ENCODE assay signal across 8 cellular contexts in the genomic region with DNA sequence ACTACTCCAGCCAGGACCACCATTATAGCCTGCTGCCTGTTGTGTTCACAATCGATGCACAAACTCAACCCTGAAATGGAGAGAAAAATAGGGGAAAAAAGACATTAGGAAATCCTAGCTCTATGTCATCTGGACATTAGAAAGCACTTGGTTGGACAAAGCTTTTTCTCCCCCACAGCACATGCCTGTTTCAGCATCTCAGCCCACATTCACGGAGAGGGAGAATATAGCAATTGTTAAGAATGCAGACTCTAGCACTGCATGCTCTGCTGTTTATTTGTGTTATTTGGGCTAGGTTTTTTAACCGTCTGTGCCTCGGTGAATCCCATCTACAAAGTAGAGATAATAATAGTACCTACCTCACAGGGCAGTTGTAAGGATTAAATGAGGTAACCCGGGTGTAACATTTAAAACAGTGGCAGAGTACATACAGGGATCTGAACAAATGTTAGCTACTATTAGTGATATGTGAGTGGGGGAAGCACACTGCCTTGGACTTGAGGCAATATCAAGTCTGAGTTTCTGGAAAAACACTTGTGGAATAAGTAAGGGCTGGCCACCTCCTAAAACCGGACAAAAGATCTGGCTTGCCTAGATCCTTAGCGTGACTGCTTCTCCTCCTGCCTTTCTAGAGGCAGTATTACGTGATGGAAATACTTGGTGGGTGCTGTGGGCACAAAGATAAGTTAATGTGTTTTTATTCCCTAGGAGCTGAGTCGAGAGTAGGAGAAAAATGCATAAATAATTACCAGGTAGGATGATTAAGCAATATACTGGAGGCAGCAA. TPM values are rescaled to one million over a fixed set of nuclear protein-coding genes. Genes with fewer than 3 reads are reported as not detected.
A peak's percentile ranks its signal among the peaks of the same experiment; 100 is the strongest.
DNase-seq lines count a peak whose midpoint lies in the region; ATAC-seq and TF ChIP-seq lines count a peak whose summit lies in the region.

No MANE protein-coding gene starts in this region.

- H3K4me3 ChIP-seq in Caco-2 (ENCODE audit: low read depth, low read length) = peak overlapping the region; percentile 89
- peak overlapping the region; percentile 93 for H3K4me3 ChIP-seq in IMR-90 (ENCODE audit: insufficient read depth, low read depth, low read length)
- H3K4me3 ChIP-seq in mucosa of stomach (ENCODE audit: low read length) = peak overlapping the region; percentile 67
- H3K4me3 ChIP-seq in tibial artery = peak overlapping the region; percentile 85 to 99

- peak overlapping the region; percentile 95 for H2AFZ ChIP-seq in IMR-90 (replicated peaks; ENCODE audit: low read length, poor library complexity)

- H3K27ac Mint-ChIP-seq in Caco-2 (ENCODE audit: unreplicated experiment) (peak overlapping the region; percentile 99), WTC11 (no peak overlapping the region; the same call in 1 of the 2 replicates)
- peak overlapping the region; percentile 98 for H3K27ac Mint-ChIP-seq in effector memory CD8-positive, alpha-beta T cell

- H3K4me3 Mint-ChIP-seq in Caco-2 (ENCODE audit: unreplicated experiment) = peak overlapping the region; percentile 97
- H3K4me3 Mint-ChIP-seq in WTC11 = peak overlapping the region; percentile 97
- H3K4me3 Mint-ChIP-seq in effector memory CD8-positive, alpha-beta T cell = peak overlapping the region; percentile 96

- no peaks in the 10 kb centered on the region for H3K9me3 Mint-ChIP-seq in Caco-2 (ENCODE audit: unreplicated experiment)
- no peaks in the 10 kb centered on the region for H3K9me3 Mint-ChIP-seq in WTC11
- no peaks in the 10 kb centered on the region for H3K9me3 Mint-ChIP-seq in effector memory CD8-positive, alpha-beta T cell

- H2BK15ac ChIP-seq in IMR-90 (ENCODE audit: low read depth, low read length) = peak overlapping the region; percentile 51; the same call in 2 of the 3 replicates

- H2BK5ac ChIP-seq in IMR-90 (ENCODE audit: low read depth, low read length, poor library complexity, severe bottlenecking) = peak overlapping the region; percentile 89

- no peak for TF ChIP-seq CTCF in Caco-2 (IDR thresholded peaks at IDR 0.05; ENCODE audit: insufficient read depth in 1 of 2, low read depth in 1 of 2, low read length in 1 of 2, severe bottlenecking in 1 of 2, unreplicated experiment in 1 of 2)
- no peak for TF ChIP-seq CTCF in IMR-90 (conservative IDR thresholded peaks at IDR 0.05; ENCODE audit: low read depth, low read length)
- no peak for TF ChIP-seq CTCF in WTC11 (IDR thresholded peaks at IDR 0.05)
- no peak for TF ChIP-seq CTCF in tibial artery (IDR thresholded peaks at IDR 0.05)

- intact Hi-C loops in Caco-2 (cut with micrococcal nuclease; ENCODE audit: unreplicated experiment) = loop anchor here (1.0 to 10.0 kb wide), 5 partner anchors 34 to 356 kb away; partner anchors contain the start of gene FOSL2
- intact Hi-C loops in IMR-90 (cut with micrococcal nuclease) = loop anchor here (1.0 to 5.0 kb wide), 3 partner anchors 34 to 87 kb away; no protein-coding TSS in a partner anchor
- intact Hi-C loops in tibial artery (cut with DNase I; ENCODE audit: low total_unique reads) = loop anchor here (5.0 kb wide), 1 partner anchor 123 kb away; no protein-coding TSS in a partner anchor

- H3K4ac ChIP-seq in IMR-90 (ENCODE audit: low read depth, low read length) = peak overlapping the region; percentile 92

- peak overlapping the region; percentile 98 for H2AK9ac ChIP-seq in IMR-90 (replicated peaks; ENCODE audit: low read depth, low read length, poor library complexity)

- H3K9ac ChIP-seq in IMR-90 (ENCODE audit: low read depth, low read length) (peak overlapping the region; percentile 78), mucosa of stomach (ENCODE audit: low read length) (peak overlapping the region; percentile 99)

- BruUV-seq in Caco-2 (replicated peaks; lab: Mats Ljungman, UMichigan) (no TSS peak), IMR-90 (replicated peaks; lab: Mats Ljungman, UMichigan) (no TSS peak)

- in situ Hi-C loops in IMR-90 (cut with MboI; ENCODE audit: low sequenced_read_pairs) = loop anchor here (5.0 kb wide), 1 partner anchor 163 kb away; no protein-coding TSS in a partner anchor

- H2AK5ac ChIP-seq in IMR-90 (ENCODE audit: low read depth, low read length) = peak overlapping the region; percentile 74

- H3K4me1 Mint-ChIP-seq in Caco-2 (ENCODE audit: low read depth, unreplicated experiment) = peaks cover 28% of the 10 kb centered on the region
- H3K4me1 Mint-ChIP-seq in WTC11 = peaks cover 26% of the 10 kb centered on the region
- peaks cover 40 to 41% of the 10 kb centered on the region in 2 donors for H3K4me1 Mint-ChIP-seq in effector memory CD8-positive, alpha-beta T cell (ENCODE audit: low read depth in 2 of 2)

- peaks cover 0 to 18% of the 10 kb centered on the region in 2 experiments; a peak in 2 of 4 replicates for H3K79me1 ChIP-seq in IMR-90 (ENCODE audit: low read depth in 1 of 2, low read length in 2 of 2)

- no CpG with 5 or more reads among the region's 9 CpGs for WGBS in IMR-90 (ENCODE audit: extremely low coverage in 2 of 2, insufficient read length in 1 of 2), 2 experiments

- H3K27me3 Mint-ChIP-seq in Caco-2 (ENCODE audit: insufficient read depth, unreplicated experiment) (no peaks in the 10 kb centered on the region), WTC11 (ENCODE audit: low read depth) (no peaks in the 10 kb centered on the region)
- no peaks in the 10 kb centered on the region for H3K27me3 Mint-ChIP-seq in effector memory CD8-positive, alpha-beta T cell

- peak in 1 of 2 experiments; percentile 13 for DNase-seq in Caco-2
- DNase-seq in IMR-90 = peak; percentile 50
- DNase-seq in WTC11 (ENCODE audit: low spot score) = no peak
- peak in 1 of 3 experiments; percentile 6 for DNase-seq in effector memory CD8-positive, alpha-beta T cell
- no peak for DNase-seq in tibial artery
- no peak for DNase-seq in SKM-1 treated with dmso at 0.1 percent for 144 hours (lab: John Stamatoyannopoulos, UW; ENCODE audit: unreplicated experiment)

- peak overlapping the region; percentile 87 for H3K23ac ChIP-seq in IMR-90 (ENCODE audit: low read depth, low read length)

- H3K27ac ChIP-seq in IMR-90 (ENCODE audit: insufficient read depth, low read length) (peak overlapping the region; percentile 82), tibial artery (peak overlapping the region; percentile 99 to 100)

- H2BK120ac ChIP-seq in IMR-90 (ENCODE audit: low read depth, low read length) = peak overlapping the region; percentile 46

- H3K27me3 ChIP-seq in Caco-2 (replicated peaks; ENCODE audit: control insufficient read depth, insufficient read depth, low read length) (no peaks in the 10 kb centered on the region), IMR-90 (ENCODE audit: control insufficient read depth, insufficient read depth, low read length) (no peaks in the 10 kb centered on the region), mucosa of stomach (ENCODE audit: control insufficient read depth, insufficient read depth, low read length) (no peaks in the 10 kb centered on the region), tibial artery (no peaks in the 10 kb centered on the region)

- peaks cover 15% of the 10 kb centered on the region for H3K4me1 ChIP-seq in Caco-2
- H3K4me1 ChIP-seq in IMR-90 (ENCODE audit: control insufficient read depth, insufficient read depth, low read length) = peaks cover 8% of the 10 kb centered on the region
- H3K4me1 ChIP-seq in mucosa of stomach (ENCODE audit: control insufficient read depth, insufficient read depth, low read length) = peaks cover 32% of the 10 kb centered on the region
- H3K4me1 ChIP-seq in tibial artery = peaks cover 0 to 69% (median 39%) of the 10 kb centered on the region in 4 donors

- dilution Hi-C loops in IMR-90 (cut with HindIII; ENCODE audit: low sequenced_read_pairs, unreplicated experiment) = no loop called here

- H3K9me3 ChIP-seq in Caco-2 (no peaks in the 10 kb centered on the region), IMR-90 (ENCODE audit: control insufficient read depth, insufficient read depth, low read length) (no peaks in the 10 kb centered on the region), mucosa of stomach (ENCODE audit: control insufficient read depth, low read length) (no peaks in the 10 kb centered on the region), tibial artery (no peaks in the 10 kb centered on the region)

- ATAC-seq in IMR-90 (ENCODE audit: low read depth) (no peak), WTC11 (no peak), GM18907 (IDR thresholded peaks at IDR 0.05; ENCODE audit: unreplicated experiment) (no peak)
- no peak for ATAC-seq in effector memory CD8-positive, alpha-beta T cell (replicated peaks)

- H3K18ac ChIP-seq in IMR-90 (ENCODE audit: low read depth, low read length) = peak overlapping the region; percentile 38

- POLR2A ChIA-PET in Caco-2 (lab: Charles Lee) = interaction anchor here (1.7 kb wide), 1 partner anchor 67 kb away, joined by 6 read pairs; no protein-coding TSS in a partner anchor
- POLR2A ChIA-PET in IMR-90 (lab: Charles Lee; ENCODE audit: unreplicated experiment) = interaction anchor here (0.7 kb wide), 1 partner anchor 21 kb away, joined by 3 read pairs; no protein-coding TSS in a partner anchor
- POLR2A ChIA-PET in WTC11 (lab: Charles Lee) = interaction anchor here (1.1 kb wide), 1 partner anchor 10 kb away, joined by 3 read pairs; no protein-coding TSS in a partner anchor

- no peaks in the 10 kb centered on the region for H3K9me1 ChIP-seq in IMR-90 (ENCODE audit: insufficient read depth, low read length)

- CTCF ChIA-PET in Caco-2 (lab: Charles Lee) = interaction anchor here (0.5 to 2.3 kb wide), 2 partner anchors 36 to 156 kb away, joined by 3 to 40 read pairs; no protein-coding TSS in a partner anchor
- CTCF ChIA-PET in IMR-90 (lab: Yijun Ruan, JAX) = interaction anchor here (1.0 to 1.2 kb wide), 2 partner anchors 55 to 184 kb away, joined by 3 to 4 read pairs; no protein-coding TSS in a partner anchor
- CTCF ChIA-PET in WTC11 (lab: Charles Lee) = no interaction called here

- peak overlapping the region; percentile 77 for H4K5ac ChIP-seq in IMR-90 (ENCODE audit: low read depth, low read length)

- peak overlapping the region; percentile 94 for H4K91ac ChIP-seq in IMR-90 (ENCODE audit: insufficient read depth, low read depth, low read length)

- peak overlapping the region; percentile 54 for H2BK20ac ChIP-seq in IMR-90 (ENCODE audit: low read depth, low read length)

- H3K56ac ChIP-seq in IMR-90 (ENCODE audit: extremely low read depth, insufficient read depth, low read length) = peak overlapping the region; percentile 92

- peaks cover 14% of the 10 kb centered on the region for H4K20me1 ChIP-seq in IMR-90 (ENCODE audit: insufficient read depth, low read length)

- H3K36me3 ChIP-seq in Caco-2 (ENCODE audit: control insufficient read depth, insufficient read depth, low read length) = no peaks in the 10 kb centered on the region
- no peaks in the 10 kb centered on the region for H3K36me3 ChIP-seq in IMR-90 (ENCODE audit: control insufficient read depth, insufficient read depth, low read length)
- no peaks in the 10 kb centered on the region for H3K36me3 ChIP-seq in mucosa of stomach (ENCODE audit: control insufficient read depth, insufficient read depth, low read length)
- H3K36me3 ChIP-seq in tibial artery = peaks cover 0 to 9% (median 0%) of the 10 kb centered on the region in 3 donors

- TF ChIP-seq POLR2A in IMR-90 (IDR thresholded peaks at IDR 0.05; ENCODE audit: low read depth, low read length) = no peak

- H4K8ac ChIP-seq in IMR-90 (ENCODE audit: low read depth in 2 of 2, low read length in 2 of 2) = peak overlapping the region; percentile 91

- no peak for TF ChIP-seq RAD21 in IMR-90 (IDR thresholded peaks at IDR 0.05; ENCODE audit: low read length)

- peak overlapping the region; percentile 78 for H3K4me2 ChIP-seq in IMR-90 (ENCODE audit: low read depth, low read length)

- peaks cover 35% of the 10 kb centered on the region for H3K36me3 Mint-ChIP-seq in Caco-2 (ENCODE audit: insufficient read depth, unreplicated experiment)
- peaks cover 4% of the 10 kb centered on the region; the same call in 1 of the 2 replicates for H3K36me3 Mint-ChIP-seq in WTC11
- H3K36me3 Mint-ChIP-seq in effector memory CD8-positive, alpha-beta T cell (ENCODE audit: insufficient read depth) = peaks cover 35% of the 10 kb centered on the region

- peak overlapping the region; percentile 82 for H3K14ac ChIP-seq in IMR-90 (replicated peaks; ENCODE audit: low read depth, low read length)

RNA-seq across cellular contexts. Expression of gene PPP1CB, which starts 1.1 kb away (rescaled TPM):
- 185 and 190 TPM in 2 replicates for total RNA-seq in Caco-2 (2022)
- 111 and 271 TPM in 2 replicates for total RNA-seq in IMR-90 (2012; rRNA removed)
- polyA plus RNA-seq in IMR-90 (2012; rRNA removed) = 20.4 and 37.7 TPM in 2 replicates
- 9.2 and 10.0 TPM in 2 replicates for polyA plus RNA-seq in IMR-90 (2012; cell fraction: cytosol; rRNA removed)
- polyA plus RNA-seq in IMR-90 (2012; cell fraction: nucleus; rRNA removed; ENCODE audit: low replicate concordance) = 4.0 and 16.3 TPM in 2 replicates
- total RNA-seq in WTC11 (2021) = 122 to 133 TPM (median 124 TPM) in 3 replicates
